ENCODE assay signal across 9 cellular contexts in genomic region chr14:21987937-21988336, GRCh38.
DNase-seq lines count a peak whose midpoint lies in the region; ATAC-seq, FAIRE-seq and TF ChIP-seq lines count a peak whose summit lies in the region.
"Had no signal": no experiment of that assay in that cellular context is flagged by ENCODE, and none has a peak within 500 bp of the region (broad histone marks: within the 10 kb centered on the region; RNA-seq: fewer than 3 reads in every experiment).

No MANE protein-coding gene starts in this region.

- H3K9me3 ChIP-seq in WERI-Rb-1 (ENCODE audit: severe bottlenecking) (no peaks in the 10 kb centered on the region), kidney (ENCODE audit: control insufficient read depth in 1 of 2, low read length in 2 of 2) (no peaks in the 10 kb centered on the region), psoas muscle (no peaks in the 10 kb centered on the region)
- H3K9me3 ChIP-seq: SJSA1 had no signal

- peak; percentile 32; the same call in 1 of the 2 replicates for TF ChIP-seq CTCF in WERI-Rb-1 (IDR thresholded peaks at IDR 0.05; ENCODE audit: low read depth, low read length)
- peak; percentile 25 for TF ChIP-seq CTCF in kidney (IDR thresholded peaks at IDR 0.05; ENCODE audit: borderline replicate concordance, extremely low read depth, insufficient read depth)
- no peak for TF ChIP-seq CTCF in psoas muscle (IDR thresholded peaks at IDR 0.05)

- H3K4me1 ChIP-seq in kidney (ENCODE audit: control insufficient read depth in 1 of 2, insufficient read depth in 1 of 2, low read depth in 1 of 2, low read length in 2 of 2) (no peaks in the 10 kb centered on the region), psoas muscle (no peaks in the 10 kb centered on the region)
- H3K4me1 ChIP-seq: SJSA1 had no signal

- H3K36me3 ChIP-seq in WERI-Rb-1 (no peaks in the 10 kb centered on the region), kidney (ENCODE audit: control insufficient read depth in 1 of 2, insufficient read depth in 2 of 2, low read length in 2 of 2) (no peaks in the 10 kb centered on the region), psoas muscle (ENCODE audit: insufficient read depth in 1 of 2, low read depth in 1 of 2) (no peaks in the 10 kb centered on the region)
- H3K36me3 ChIP-seq: SJSA1 had no signal

- DNase-seq in DMS53 (lab: John Stamatoyannopoulos, UW) = peak; percentile 66
- DNase-seq in HT1080 (ENCODE audit: low read depth) = peak; percentile 11
- no peak for DNase-seq in WERI-Rb-1
- DNase-seq in kidney = no peak
- DNase-seq in psoas muscle = no peak

- no peak overlapping the region for H3K9ac ChIP-seq in kidney (ENCODE audit: low read length in 2 of 2)

- WGBS in psoas muscle, 3 donors = 23 to 28% (median 25%) methylated on average over 3 of the region's 3 CpGs

- ATAC-seq in psoas muscle = no peak
- ATAC-seq in HG02763 (IDR thresholded peaks at IDR 0.05; ENCODE audit: unreplicated experiment) = no peak
- ATAC-seq in HG02970 (IDR thresholded peaks at IDR 0.05; ENCODE audit: low FRiP score, unreplicated experiment) = no peak
- no peak for ATAC-seq in esophagus mucosa

- H3K27me3 ChIP-seq in WERI-Rb-1 (ENCODE audit: insufficient read depth, low read depth, severe bottlenecking) = peaks cover 80% of the 10 kb centered on the region
- H3K27me3 ChIP-seq in psoas muscle (ENCODE audit: insufficient read depth in 3 of 3, low read length in 2 of 3) = peaks cover 0 to 5% (median 1%) of the 10 kb centered on the region in 3 donors
- H3K27me3 ChIP-seq: SJSA1 had no signal

- intact Hi-C loops in kidney (cut with DNase I) = no loop called here
- intact Hi-C loops in psoas muscle (cut with DNase I) = no loop called here

- FAIRE-seq in kidney (lab: Jason Lieb, UNC) = no peak

- H3K27ac ChIP-seq in WERI-Rb-1 = no peak overlapping the region
- no peak overlapping the region for H3K27ac ChIP-seq in kidney (ENCODE audit: low read depth in 2 of 2, low read length in 2 of 2)
- H3K27ac ChIP-seq in psoas muscle = no peak overlapping the region
- H3K27ac ChIP-seq: SJSA1 had no signal

- H3K4me3 ChIP-seq in WERI-Rb-1 (ENCODE audit: low read depth, low read length) (no peak overlapping the region), kidney (ENCODE audit: low read length in 2 of 2) (no peak overlapping the region), psoas muscle (no peak overlapping the region)
- H3K4me3 ChIP-seq: SJSA1 had no signal

Comparison
In these comparisons a context has a peak if more than half of its experiments do, and no peak if none do; other contexts are left out.
1. DNase-seq: peak in DMS53 (single experiment) and HT1080 (single experiment); none in WERI-Rb-1 (single experiment), kidney (single experiment) and psoas muscle (0 of 2).